Comparison of ENCODE assay signal across 10 cellular contexts in genomic region chr6:13014551-13015378, GRCh38.
DNase-seq lines count a peak whose midpoint lies in the region; ATAC-seq, FAIRE-seq and TF ChIP-seq lines count a peak whose summit lies in the region.
"Had no signal": no experiment of that assay in that cellular context is flagged by ENCODE, and none has a peak within 500 bp of the region (broad histone marks: within the 10 kb centered on the region; RNA-seq: fewer than 3 reads in every experiment).

No MANE protein-coding gene starts in this region.

- peaks cover 12% of the 10 kb centered on the region; the same call in 1 of the 2 replicates for H3K4me1 Mint-ChIP-seq in HFFc6 (ENCODE audit: low read depth)
- peaks cover 27% of the 10 kb centered on the region for H3K4me1 Mint-ChIP-seq in brain
- H3K4me1 Mint-ChIP-seq: activated T-helper 17 cell treated with anti-CD3 and anti-CD28 coated beads, Interleukin-2, amount 50 U/mL, for 72 hours had no signal

- FAIRE-seq in small intestine (lab: Jason Lieb, UNC), result no peak

- H3K27me3 ChIP-seq in iPS-20b (ENCODE audit: insufficient read depth, low read length) (peaks cover 64% of the 10 kb centered on the region), small intestine (ENCODE audit: control insufficient read depth in 2 of 2, insufficient read depth in 2 of 2, low read length in 2 of 2) (no peaks in the 10 kb centered on the region)

- H3K9me3 ChIP-seq in iPS-20b (ENCODE audit: insufficient read depth, low read depth, low read length) (no peaks in the 10 kb centered on the region), small intestine (ENCODE audit: control insufficient read depth, low read depth) (no peaks in the 10 kb centered on the region)

- DNase-seq in HFFc6 (no peak), small intestine (peak; percentile 22), NCI-H1092 (lab: John Stamatoyannopoulos, UW) (no peak), middle frontal gyrus (ENCODE audit: extremely low spot score, low spot score) (no peak)
- DNase-seq in NK-92 treated with Interleukin-12 subunit alpha and Interleukin-12 subunit beta, amount 100 ng/mL, for 24 hours (lab: John Stamatoyannopoulos, UW), result no peak

- H3K4me3 Mint-ChIP-seq in HFFc6 (peak overlapping the region; percentile 48), brain (peak overlapping the region; percentile 76 to 81 (median 79))
- H3K4me3 Mint-ChIP-seq: activated T-helper 17 cell treated with anti-CD3 and anti-CD28 coated beads, Interleukin-2, amount 50 U/mL, for 72 hours had no signal

- H3K4me1 ChIP-seq in iPS-20b (ENCODE audit: insufficient read depth, low read length), result peaks cover 12% of the 10 kb centered on the region; the same call in 1 of the 2 replicates
- peaks cover 2 to 4% of the 10 kb centered on the region in 2 donors for H3K4me1 ChIP-seq in small intestine (ENCODE audit: control insufficient read depth in 2 of 2, insufficient read depth in 1 of 2, low read depth in 1 of 2, low read length in 1 of 2)

- H3K27ac ChIP-seq in iPS-20b (ENCODE audit: low read length) (no peak overlapping the region), small intestine (ENCODE audit: low read depth in 1 of 2, low read length in 1 of 2) (no peak overlapping the region)

- H3K36me3 Mint-ChIP-seq in HFFc6 (ENCODE audit: low read depth) (no peaks in the 10 kb centered on the region), brain (no peaks in the 10 kb centered on the region)

- 10 to 36% (median 31%) methylated on average over 38 of the region's 38 CpGs for WGBS in small intestine, 3 donors

- TF ChIP-seq CTCF in HFFc6 (IDR thresholded peaks at IDR 0.05) (no peak), brain (conservative IDR thresholded peaks at IDR 0.05) (no peak)

- H3K9me3 Mint-ChIP-seq in HFFc6 (no peaks in the 10 kb centered on the region), brain (no peaks in the 10 kb centered on the region)
- H3K9me3 Mint-ChIP-seq: activated T-helper 17 cell treated with anti-CD3 and anti-CD28 coated beads, Interleukin-2, amount 50 U/mL, for 72 hours had no signal

- H3K4me3 ChIP-seq in iPS-20b (ENCODE audit: low read length) (peak overlapping the region; percentile 84), small intestine (ENCODE audit: low read depth in 1 of 2, low read length in 2 of 2) (peak overlapping the region in 1 of 2 donors; percentile 13)

- no peak overlapping the region for H3K27ac Mint-ChIP-seq in HFFc6
- peak overlapping the region in 1 of 5 experiments; percentile 46 for H3K27ac Mint-ChIP-seq in brain
- H3K27ac Mint-ChIP-seq: activated T-helper 17 cell treated with anti-CD3 and anti-CD28 coated beads, Interleukin-2, amount 50 U/mL, for 72 hours had no signal

- no peak overlapping the region; the same call in 1 of the 2 replicates for H3K9ac ChIP-seq in iPS-20b (ENCODE audit: low read depth, low read length)

- H3K36me3 ChIP-seq in iPS-20b (ENCODE audit: insufficient read depth, low read depth, low read length), result no peaks in the 10 kb centered on the region
- no peaks in the 10 kb centered on the region for H3K36me3 ChIP-seq in small intestine (ENCODE audit: control insufficient read depth in 2 of 2, insufficient read depth in 2 of 2, low read length in 2 of 2)

- H3K27me3 Mint-ChIP-seq in HFFc6 (ENCODE audit: insufficient read depth) (peaks cover 19% of the 10 kb centered on the region), brain (peaks cover 53% of the 10 kb centered on the region)

- no peak for ATAC-seq in HG03135 (IDR thresholded peaks at IDR 0.05; ENCODE audit: unreplicated experiment)
- ATAC-seq: activated T-helper 17 cell treated with anti-CD3 and anti-CD28 coated beads, Interleukin-2, amount 50 U/mL, for 72 hours; HCT116 had no signal
